ENCODE assay signal across 11 cellular contexts in genomic region chr3:170144437-170144843, GRCh38. TPM values are rescaled to one million over a fixed set of nuclear protein-coding genes. Genes with fewer than 3 reads are reported as not detected.
A peak's percentile ranks its signal among the peaks of the same experiment; 100 is the strongest.
DNase-seq lines count a peak whose midpoint lies in the region; ATAC-seq and TF ChIP-seq lines count a peak whose summit lies in the region.
"Had no signal": no experiment of that assay in that cellular context is flagged by ENCODE, and none has a peak within 500 bp of the region (broad histone marks: within the 10 kb centered on the region; RNA-seq: fewer than 3 reads in every experiment).

No MANE protein-coding gene starts in this region.

- no peaks in the 10 kb centered on the region for H3K9me3 ChIP-seq in ovary
- H3K9me3 ChIP-seq: BLaER1, gastrocnemius medialis, SJCRH30 had no signal

- DNase-seq in activated naive CD4-positive, alpha-beta T cell treated with anti-CD3 and anti-CD28 coated beads, Interleukin-2, amount 50 U/mL, for 72 hours (ENCODE audit: low spot score in 2 of 2), result no peak
- no peak for DNase-seq in activated naive CD4-positive, alpha-beta T cell treated with anti-CD3 and anti-CD28 coated beads, Interleukin-2, amount 10 ng/mL, durations not matched to agents 7 days and 5 days
- DNase-seq in NAMALWA (ENCODE audit: low spot score), result peak; percentile 59
- no peak for DNase-seq in cerebellar cortex (ENCODE audit: low spot score)
- DNase-seq in NCI-H1417 (lab: John Stamatoyannopoulos, UW), result no peak
- DNase-seq in ovary, result no peak
- DNase-seq in globus pallidus (ENCODE audit: low spot score), result no peak
- DNase-seq: gastrocnemius medialis, SJCRH30 had no signal

- no peaks in the 10 kb centered on the region for H3K27me3 ChIP-seq in ovary
- H3K27me3 ChIP-seq: BLaER1, gastrocnemius medialis, SJCRH30 had no signal

- H3K27ac Mint-ChIP-seq in activated naive CD4-positive, alpha-beta T cell treated with anti-CD3 and anti-CD28 coated beads, Interleukin-2, amount 50 U/mL, for 72 hours, result peak overlapping the region in 1 of 2 donors; percentile 39
- no peak overlapping the region for H3K27ac Mint-ChIP-seq in activated naive CD4-positive, alpha-beta T cell treated with anti-CD3 and anti-CD28 coated beads, Interleukin-2, amount 10 ng/mL, durations not matched to agents 7 days and 5 days

- no peak for TF ChIP-seq POLR2A in ovary (IDR thresholded peaks at IDR 0.05)

- no peak for TF ChIP-seq EP300 in ovary (IDR thresholded peaks at IDR 0.05)

- peaks cover 4% of the 10 kb centered on the region for H3K4me1 ChIP-seq in ovary (ENCODE audit: insufficient read depth)
- H3K4me1 ChIP-seq: BLaER1, SJCRH30 had no signal

- 91 to 94% (median 92%) methylated on average over 3 of the region's 3 CpGs for WGBS in ovary, 3 donors

- H3K4me3 ChIP-seq in ovary, result no peak overlapping the region
- H3K4me3 ChIP-seq: BLaER1, gastrocnemius medialis, SJCRH30 had no signal

- peaks cover 0 to 19% of the 10 kb centered on the region in 2 donors for H3K36me3 Mint-ChIP-seq in activated naive CD4-positive, alpha-beta T cell treated with anti-CD3 and anti-CD28 coated beads, Interleukin-2, amount 50 U/mL, for 72 hours
- H3K36me3 Mint-ChIP-seq in activated naive CD4-positive, alpha-beta T cell treated with anti-CD3 and anti-CD28 coated beads, Interleukin-2, amount 10 ng/mL, durations not matched to agents 7 days and 5 days, result peaks cover 29% of the 10 kb centered on the region

- no peak for TF ChIP-seq CTCF in ovary (IDR thresholded peaks at IDR 0.05)

- peak; percentile 90 to 99 for ATAC-seq in activated naive CD4-positive, alpha-beta T cell treated with anti-CD3 and anti-CD28 coated beads, Interleukin-2, amount 50 U/mL, for 72 hours
- ATAC-seq in HG02840 (IDR thresholded peaks at IDR 0.05; ENCODE audit: low FRiP score, unreplicated experiment), result peak; percentile 94
- ATAC-seq: gastrocnemius medialis had no signal

- no peaks in the 10 kb centered on the region for H3K36me3 ChIP-seq in ovary

- CTCF ChIA-PET in activated naive CD4-positive, alpha-beta T cell treated with anti-CD3 and anti-CD28 coated beads, Interleukin-2, amount 10 ng/mL, durations not matched to agents 7 days and 5 days (lab: Charles Lee), result no interaction called here

- H3K27ac ChIP-seq in ovary, result no peak overlapping the region
- H3K27ac ChIP-seq: BLaER1, gastrocnemius medialis, SJCRH30 had no signal

- no peak overlapping the region for H3K4me3 Mint-ChIP-seq in activated naive CD4-positive, alpha-beta T cell treated with anti-CD3 and anti-CD28 coated beads, Interleukin-2, amount 10 ng/mL, durations not matched to agents 7 days and 5 days

- H3K9me3 Mint-ChIP-seq in activated naive CD4-positive, alpha-beta T cell treated with anti-CD3 and anti-CD28 coated beads, Interleukin-2, amount 50 U/mL, for 72 hours, result no peaks in the 10 kb centered on the region
- H3K9me3 Mint-ChIP-seq in activated naive CD4-positive, alpha-beta T cell treated with anti-CD3 and anti-CD28 coated beads, Interleukin-2, amount 10 ng/mL, durations not matched to agents 7 days and 5 days, result no peaks in the 10 kb centered on the region

- no peaks in the 10 kb centered on the region for H3K27me3 Mint-ChIP-seq in activated naive CD4-positive, alpha-beta T cell treated with anti-CD3 and anti-CD28 coated beads, Interleukin-2, amount 10 ng/mL, durations not matched to agents 7 days and 5 days

- intact Hi-C loops in ovary (cut with DNase I), result no loop called here

- H3K4me1 Mint-ChIP-seq in activated naive CD4-positive, alpha-beta T cell treated with anti-CD3 and anti-CD28 coated beads, Interleukin-2, amount 10 ng/mL, durations not matched to agents 7 days and 5 days, result peaks cover 5% of the 10 kb centered on the region

RNA-seq across cellular contexts. Expression of gene PHC3, which starts 37.1 kb away (rescaled TPM):
- total RNA-seq in activated naive CD4-positive, alpha-beta T cell treated with anti-CD3 and anti-CD28 coated beads, Interleukin-2, amount 50 U/mL, for 72 hours, result 10 to 100 TPM; 62.0 to 85.5 TPM
- total RNA-seq in ovary, result 100 to 1,000 TPM in 1 of 7 donors, 10 to 100 TPM in 6; 43.3 to 121 (median 91.3) TPM
- polyA plus RNA-seq in ovary, result 10 to 100 TPM in 1 of 2 donors, 1 to 10 TPM in 1; 9.9 to 37.8 TPM
